Comparison of ENCODE assay signal across 12 cellular contexts in genomic region chr16:33337611-33338542, GRCh38. TPM values are rescaled to one million over a fixed set of nuclear protein-coding genes. Genes with fewer than 3 reads are reported as not detected.
DNase-seq lines count a peak whose midpoint lies in the region; ATAC-seq and TF ChIP-seq lines count a peak whose summit lies in the region.
"Not testable (repeated sequence)": the region's sequence is repeated elsewhere in the genome, so short reads cannot be mapped to it uniquely, and the experiment has no call there.
"Had no signal": no experiment of that assay in that cellular context is flagged by ENCODE, and none has a peak within 500 bp of the region (broad histone marks: within the 10 kb centered on the region; RNA-seq: fewer than 3 reads in every experiment).

No MANE protein-coding gene starts in this region.

- intact Hi-C loops in Calu3 (cut with micrococcal nuclease; ENCODE audit: unreplicated experiment); adrenal gland (cut with DNase I); Right ventricle myocardium inferior (cut with DNase I); testis (cut with DNase I; ENCODE audit: low total_unique reads): not testable (repeated sequence)

- not testable (repeated sequence) for TF ChIP-seq CTCF in Calu3 (IDR thresholded peaks at IDR 0.05; ENCODE audit: unreplicated experiment); adrenal gland (IDR thresholded peaks at IDR 0.05); testis (IDR thresholded peaks at IDR 0.05)

- not testable (repeated sequence) for H3K9me3 Mint-ChIP-seq in Calu3 (ENCODE audit: low read depth, unreplicated experiment); T-helper 2 cell treated with Interferon-gamma antibody and Interleukin-4, amounts not matched to agents 5 μg/mL and 100 μg/mL, for 36 hours; naive B cell

- H3K36me3 Mint-ChIP-seq in Calu3 (ENCODE audit: insufficient read depth, unreplicated experiment); T-helper 2 cell treated with Interferon-gamma antibody and Interleukin-4, amounts not matched to agents 5 μg/mL and 100 μg/mL, for 36 hours (ENCODE audit: low read depth); naive B cell: not testable (repeated sequence)

- ATAC-seq in Right ventricle myocardium inferior; naive B cell (ENCODE audit: low read depth in 2 of 2): not testable (repeated sequence)

- CTCF ChIA-PET in Calu3 (lab: Charles Lee) = not testable (repeated sequence)

- not testable (repeated sequence) for H3K9me3 ChIP-seq in adrenal gland (replicated peaks in 1 of 3); testis

- not testable (repeated sequence) for H3K4me1 ChIP-seq in adrenal gland (replicated peaks in 1 of 2); testis

- not testable (repeated sequence) for H3K27ac ChIP-seq in adrenal gland
- H3K27ac ChIP-seq in testis = peak overlapping the region in 1 of 2 donors; percentile 65

- 63 to 72% (median 68%) methylated on average over 6 of the region's 6 CpGs for WGBS in adrenal gland, 4 donors
- 67 to 68% methylated on average over 5 to 6 of the region's 6 CpGs for whole genome bisulfite sequencing in testis, 2 donors

- not testable (repeated sequence) for H3K27me3 Mint-ChIP-seq in Calu3 (ENCODE audit: unreplicated experiment); T-helper 2 cell treated with Interferon-gamma antibody and Interleukin-4, amounts not matched to agents 5 μg/mL and 100 μg/mL, for 36 hours (ENCODE audit: low read depth); naive B cell

- not testable (repeated sequence) for H3K27me3 ChIP-seq in adrenal gland, testis

- not testable (repeated sequence) for H3K4me1 Mint-ChIP-seq in Calu3 (ENCODE audit: low read depth, unreplicated experiment); T-helper 2 cell treated with Interferon-gamma antibody and Interleukin-4, amounts not matched to agents 5 μg/mL and 100 μg/mL, for 36 hours (ENCODE audit: low read depth); naive B cell

- TF ChIP-seq POLR2A in adrenal gland (IDR thresholded peaks at IDR 0.05); testis (IDR thresholded peaks at IDR 0.05): not testable (repeated sequence)

- H3K27ac Mint-ChIP-seq in Calu3 (ENCODE audit: unreplicated experiment); T-helper 2 cell treated with Interferon-gamma antibody and Interleukin-4, amounts not matched to agents 5 μg/mL and 100 μg/mL, for 36 hours; naive B cell: not testable (repeated sequence)

- DNase-seq in Calu3 (peak; percentile 27), adrenal gland (peak in 5 of 7 donors; percentile 21 to 68 (median 43)), Right ventricle myocardium inferior (ENCODE audit: missing footprints) (peak; percentile 88), naive B cell (peak; percentile 12), testis (peak; percentile 53)
- peak; percentile 10 for DNase-seq in T-helper 2 cell treated with Interferon-gamma antibody and Interleukin-4, amounts not matched to agents 5 μg/mL and 100 μg/mL, for 36 hours (ENCODE audit: low spot score)
- peak; percentile 75 for DNase-seq in activated CD8-positive, alpha-beta memory T cell treated with anti-CD3 and anti-CD28 coated beads, Interleukin-2, amount 50 U/mL, for 48 hours
- peak; percentile 46 for DNase-seq in stimulated activated CD4-positive, alpha-beta T cell treated with anti-CD3 and anti-CD28 coated beads, Interleukin-1b, Interleukin-23, amount 100 ng/mL, for 48 hours

- H3K36me3 ChIP-seq in adrenal gland (replicated peaks in 1 of 2); testis (ENCODE audit: low read depth, missing control alignments): not testable (repeated sequence)

- not testable (repeated sequence) for H3K4me3 ChIP-seq in adrenal gland, testis

- H3K4me3 Mint-ChIP-seq in Calu3 (ENCODE audit: low read depth, unreplicated experiment); T-helper 2 cell treated with Interferon-gamma antibody and Interleukin-4, amounts not matched to agents 5 μg/mL and 100 μg/mL, for 36 hours; naive B cell: not testable (repeated sequence)

- not testable (repeated sequence) for BruUV-seq in Calu3 (replicated peaks; lab: Mats Ljungman, UMichigan)

RNA-seq across cellular contexts. Expression of gene TP53TG3B, which starts 22.8 kb away (rescaled TPM):
- total RNA-seq in Calu3 (2022) (not detected in 2 replicates), adrenal gland (under 1 TPM in 1 of 8 donors, not detected in 7; 0.27 TPM), Right ventricle myocardium inferior (not detected), testis (1 to 10 TPM; 1.9 to 5.9 TPM)
- polyA plus RNA-seq in adrenal gland (under 1 TPM in 1 of 3 donors, not detected in 2; 0.07 TPM), naive B cell (ENCODE audit: low read depth in 6 of 6) (under 1 TPM in 1 of 6 donors, not detected in 5; 0.42 TPM), testis (ENCODE audit: insufficient read depth, low read depth, low replicate concordance) (24.1 TPM)
- total RNA-seq: cerebellum, epithelial cell of proximal tubule, Right ventricle myocardium superior had no signal
- polyA plus RNA-seq: AG04450 had no signal

RNA-seq across cellular contexts. Expression of gene TP53TG3E, which starts 33.8 kb away (rescaled TPM):
- total RNA-seq in Calu3 (2022) (not detected in 2 replicates), adrenal gland (not detected), Right ventricle myocardium inferior (not detected), testis (not detected)
- polyA plus RNA-seq in adrenal gland (not detected), naive B cell (ENCODE audit: low read depth in 6 of 6) (not detected), testis (ENCODE audit: insufficient read depth, low read depth, low replicate concordance) (not detected)
- total RNA-seq: cerebellum, epithelial cell of proximal tubule, Right ventricle myocardium superior had no signal
- polyA plus RNA-seq: AG04450 had no signal

Comparison
In these comparisons a context has a peak if more than half of its experiments do, and no peak if none do; other contexts are left out.
1. DNase-seq: peak in every context shown above with its lines; median percentile 88 in Right ventricle myocardium inferior; 75 in activated CD8-positive, alpha-beta memory T cell treated with anti-CD3 and anti-CD28 coated beads, Interleukin-2, amount 50 U/mL, for 48 hours; 53 in testis; 46 in stimulated activated CD4-positive, alpha-beta T cell treated with anti-CD3 and anti-CD28 coated beads, Interleukin-1b, Interleukin-23, amount 100 ng/mL, for 48 hours; 43 in adrenal gland; 27 in Calu3; 12 in naive B cell; 10 in T-helper 2 cell treated with Interferon-gamma antibody and Interleukin-4, amounts not matched to agents 5 μg/mL and 100 μg/mL, for 36 hours.